In the genomic region with DNA sequence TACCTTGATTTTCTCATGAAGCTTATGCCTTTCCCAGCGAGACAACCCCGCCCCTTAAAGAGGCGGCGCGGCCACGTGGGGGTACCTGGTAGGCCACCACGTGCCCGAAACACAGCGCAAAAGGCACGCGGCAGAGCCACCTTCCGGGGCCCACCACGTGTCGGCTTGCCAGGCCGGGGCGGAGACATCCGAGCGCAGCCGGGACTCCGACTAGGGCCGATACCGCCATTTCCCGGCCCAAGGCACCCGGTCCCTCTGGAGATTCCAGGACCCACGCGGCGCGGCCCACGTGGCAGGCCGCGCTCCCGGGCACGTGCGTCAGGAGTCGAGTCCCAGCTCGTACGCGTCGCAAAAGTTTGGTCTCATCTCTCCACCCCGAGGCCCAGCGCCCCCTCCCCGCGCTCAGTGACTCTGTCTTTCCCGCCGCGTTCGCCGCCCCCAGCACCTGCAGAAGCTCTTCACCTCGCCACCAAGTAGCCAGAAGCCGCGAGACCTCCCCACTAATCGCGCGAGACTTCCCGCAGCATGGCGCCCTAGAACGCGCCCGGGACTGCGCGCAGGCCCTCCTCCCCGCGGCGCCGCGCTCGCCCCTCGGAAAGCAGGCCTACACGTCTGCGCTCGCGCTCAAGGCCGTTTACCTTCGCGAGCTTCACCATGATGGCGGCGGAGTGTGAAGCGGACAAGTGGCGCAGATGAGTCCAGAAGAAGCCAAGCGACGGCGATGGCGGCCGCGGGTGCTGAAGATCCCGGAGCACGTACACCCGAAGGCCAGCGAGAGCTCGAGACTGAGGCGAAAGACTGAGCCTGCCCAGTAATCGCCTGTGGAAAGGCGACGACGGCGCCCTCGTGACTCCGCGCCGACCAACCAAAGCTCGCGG, we compare ENCODE assay signal across 1 cellular context.
TF ChIP-seq lines count a peak whose summit lies in the region.

A gene with protein sequence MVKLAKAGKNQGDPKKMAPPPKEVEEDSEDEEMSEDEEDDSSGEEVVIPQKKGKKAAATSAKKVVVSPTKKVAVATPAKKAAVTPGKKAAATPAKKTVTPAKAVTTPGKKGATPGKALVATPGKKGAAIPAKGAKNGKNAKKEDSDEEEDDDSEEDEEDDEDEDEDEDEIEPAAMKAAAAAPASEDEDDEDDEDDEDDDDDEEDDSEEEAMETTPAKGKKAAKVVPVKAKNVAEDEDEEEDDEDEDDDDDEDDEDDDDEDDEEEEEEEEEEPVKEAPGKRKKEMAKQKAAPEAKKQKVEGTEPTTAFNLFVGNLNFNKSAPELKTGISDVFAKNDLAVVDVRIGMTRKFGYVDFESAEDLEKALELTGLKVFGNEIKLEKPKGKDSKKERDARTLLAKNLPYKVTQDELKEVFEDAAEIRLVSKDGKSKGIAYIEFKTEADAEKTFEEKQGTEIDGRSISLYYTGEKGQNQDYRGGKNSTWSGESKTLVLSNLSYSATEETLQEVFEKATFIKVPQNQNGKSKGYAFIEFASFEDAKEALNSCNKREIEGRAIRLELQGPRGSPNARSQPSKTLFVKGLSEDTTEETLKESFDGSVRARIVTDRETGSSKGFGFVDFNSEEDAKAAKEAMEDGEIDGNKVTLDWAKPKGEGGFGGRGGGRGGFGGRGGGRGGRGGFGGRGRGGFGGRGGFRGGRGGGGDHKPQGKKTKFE (minus strand): TSS at position 787 of the 878 bp plus-strand sequence. CDS start 131 bp downstream, at position 656.

TF ChIP-seq in HepG2, 621 proteins besides CTCF, POLR2A, EP300 and RAD21 (continued from another document and continues in another):
- TF ChIP-seq ZNF10 (CRISPR knock-in tag; IDR thresholded peaks at IDR 0.05; ENCODE audit: borderline replicate concordance, low read depth): no peak
- TF ChIP-seq REXO4 (CRISPR knock-in tag; IDR thresholded peaks at IDR 0.05; ENCODE audit: borderline replicate concordance): peak; percentile 68; the same call in 1 of the 2 replicates
- TF ChIP-seq, protein P1, sequence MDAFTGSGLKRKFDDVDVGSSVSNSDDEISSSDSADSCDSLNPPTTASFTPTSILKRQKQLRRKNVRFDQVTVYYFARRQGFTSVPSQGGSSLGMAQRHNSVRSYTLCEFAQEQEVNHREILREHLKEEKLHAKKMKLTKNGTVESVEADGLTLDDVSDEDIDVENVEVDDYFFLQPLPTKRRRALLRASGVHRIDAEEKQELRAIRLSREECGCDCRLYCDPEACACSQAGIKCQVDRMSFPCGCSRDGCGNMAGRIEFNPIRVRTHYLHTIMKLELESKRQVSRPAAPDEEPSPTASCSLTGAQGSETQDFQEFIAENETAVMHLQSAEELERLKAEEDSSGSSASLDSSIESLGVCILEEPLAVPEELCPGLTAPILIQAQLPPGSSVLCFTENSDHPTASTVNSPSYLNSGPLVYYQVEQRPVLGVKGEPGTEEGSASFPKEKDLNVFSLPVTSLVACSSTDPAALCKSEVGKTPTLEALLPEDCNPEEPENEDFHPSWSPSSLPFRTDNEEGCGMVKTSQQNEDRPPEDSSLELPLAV (CRISPR knock-in tag; conservative IDR thresholded peaks at IDR 0.05; ENCODE audit: low read depth): peak; percentile 15; the same call in 1 of the 2 replicates
- TF ChIP-seq, protein P2, sequence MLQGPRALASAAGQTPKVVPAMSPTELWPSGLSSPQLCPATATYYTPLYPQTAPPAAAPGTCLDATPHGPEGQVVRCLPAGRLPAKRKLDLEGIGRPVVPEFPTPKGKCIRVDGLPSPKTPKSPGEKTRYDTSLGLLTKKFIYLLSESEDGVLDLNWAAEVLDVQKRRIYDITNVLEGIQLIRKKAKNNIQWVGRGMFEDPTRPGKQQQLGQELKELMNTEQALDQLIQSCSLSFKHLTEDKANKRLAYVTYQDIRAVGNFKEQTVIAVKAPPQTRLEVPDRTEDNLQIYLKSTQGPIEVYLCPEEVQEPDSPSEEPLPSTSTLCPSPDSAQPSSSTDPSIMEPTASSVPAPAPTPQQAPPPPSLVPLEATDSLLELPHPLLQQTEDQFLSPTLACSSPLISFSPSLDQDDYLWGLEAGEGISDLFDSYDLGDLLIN (CRISPR knock-in tag; IDR thresholded peaks at IDR 0.05; ENCODE audit: borderline replicate concordance): peak; percentile 85; the same call in 1 of the 2 replicates
- TF ChIP-seq, protein P3, sequence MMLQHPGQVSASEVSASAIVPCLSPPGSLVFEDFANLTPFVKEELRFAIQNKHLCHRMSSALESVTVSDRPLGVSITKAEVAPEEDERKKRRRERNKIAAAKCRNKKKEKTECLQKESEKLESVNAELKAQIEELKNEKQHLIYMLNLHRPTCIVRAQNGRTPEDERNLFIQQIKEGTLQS (CRISPR knock-in tag; IDR thresholded peaks at IDR 0.05): peak; percentile 42; the same call in 1 of the 2 replicates
- TF ChIP-seq ZNF251 (CRISPR knock-in tag; IDR thresholded peaks at IDR 0.05): 0 out of 2 replicates have a peak, but pooled peaks have one; percentile 78
- TF ChIP-seq MAFK (conservative IDR thresholded peaks at IDR 0.05 in 1 of 2, IDR thresholded peaks at IDR 0.05 in 1 of 2; ENCODE audit: low read length in 2 of 2): no peak; a peak in 1 of 4 replicates
- TF ChIP-seq, protein P4, sequence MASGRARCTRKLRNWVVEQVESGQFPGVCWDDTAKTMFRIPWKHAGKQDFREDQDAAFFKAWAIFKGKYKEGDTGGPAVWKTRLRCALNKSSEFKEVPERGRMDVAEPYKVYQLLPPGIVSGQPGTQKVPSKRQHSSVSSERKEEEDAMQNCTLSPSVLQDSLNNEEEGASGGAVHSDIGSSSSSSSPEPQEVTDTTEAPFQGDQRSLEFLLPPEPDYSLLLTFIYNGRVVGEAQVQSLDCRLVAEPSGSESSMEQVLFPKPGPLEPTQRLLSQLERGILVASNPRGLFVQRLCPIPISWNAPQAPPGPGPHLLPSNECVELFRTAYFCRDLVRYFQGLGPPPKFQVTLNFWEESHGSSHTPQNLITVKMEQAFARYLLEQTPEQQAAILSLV (CRISPR knock-in tag; IDR thresholded peaks at IDR 0.05; ENCODE audit: borderline replicate concordance): peak; percentile 15; the same call in 1 of the 2 replicates
- peak; percentile 94 for TF ChIP-seq ARID2 (CRISPR knock-in tag; IDR thresholded peaks at IDR 0.05; ENCODE audit: borderline replicate concordance)
- TF ChIP-seq ZNF615 (CRISPR knock-in tag; IDR thresholded peaks at IDR 0.05; ENCODE audit: borderline replicate concordance): peak; percentile 97
- peak; percentile 79 for TF ChIP-seq SALL1 (CRISPR knock-in tag; IDR thresholded peaks at IDR 0.05)
- TF ChIP-seq, protein P5, sequence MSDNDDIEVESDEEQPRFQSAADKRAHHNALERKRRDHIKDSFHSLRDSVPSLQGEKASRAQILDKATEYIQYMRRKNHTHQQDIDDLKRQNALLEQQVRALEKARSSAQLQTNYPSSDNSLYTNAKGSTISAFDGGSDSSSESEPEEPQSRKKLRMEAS (IDR thresholded peaks at IDR 0.05): peak; percentile 99
- TF ChIP-seq RELA (CRISPR knock-in tag; IDR thresholded peaks at IDR 0.05): peak; percentile 87
- peak; percentile 94 for TF ChIP-seq TSC22D2 (CRISPR knock-in tag; IDR thresholded peaks at IDR 0.05; ENCODE audit: borderline replicate concordance)
- no peak for TF ChIP-seq FOSL1 (CRISPR knock-in tag; IDR thresholded peaks at IDR 0.05; ENCODE audit: borderline replicate concordance)
- TF ChIP-seq ZNF264 (CRISPR knock-in tag; IDR thresholded peaks at IDR 0.05): peak; percentile 71
- TF ChIP-seq, protein P6, sequence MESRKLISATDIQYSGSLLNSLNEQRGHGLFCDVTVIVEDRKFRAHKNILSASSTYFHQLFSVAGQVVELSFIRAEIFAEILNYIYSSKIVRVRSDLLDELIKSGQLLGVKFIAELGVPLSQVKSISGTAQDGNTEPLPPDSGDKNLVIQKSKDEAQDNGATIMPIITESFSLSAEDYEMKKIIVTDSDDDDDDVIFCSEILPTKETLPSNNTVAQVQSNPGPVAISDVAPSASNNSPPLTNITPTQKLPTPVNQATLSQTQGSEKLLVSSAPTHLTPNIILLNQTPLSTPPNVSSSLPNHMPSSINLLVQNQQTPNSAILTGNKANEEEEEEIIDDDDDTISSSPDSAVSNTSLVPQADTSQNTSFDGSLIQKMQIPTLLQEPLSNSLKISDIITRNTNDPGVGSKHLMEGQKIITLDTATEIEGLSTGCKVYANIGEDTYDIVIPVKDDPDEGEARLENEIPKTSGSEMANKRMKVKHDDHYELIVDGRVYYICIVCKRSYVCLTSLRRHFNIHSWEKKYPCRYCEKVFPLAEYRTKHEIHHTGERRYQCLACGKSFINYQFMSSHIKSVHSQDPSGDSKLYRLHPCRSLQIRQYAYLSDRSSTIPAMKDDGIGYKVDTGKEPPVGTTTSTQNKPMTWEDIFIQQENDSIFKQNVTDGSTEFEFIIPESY (CRISPR knock-in tag; IDR thresholded peaks at IDR 0.05): peak; percentile 36
- TF ChIP-seq, protein P7, sequence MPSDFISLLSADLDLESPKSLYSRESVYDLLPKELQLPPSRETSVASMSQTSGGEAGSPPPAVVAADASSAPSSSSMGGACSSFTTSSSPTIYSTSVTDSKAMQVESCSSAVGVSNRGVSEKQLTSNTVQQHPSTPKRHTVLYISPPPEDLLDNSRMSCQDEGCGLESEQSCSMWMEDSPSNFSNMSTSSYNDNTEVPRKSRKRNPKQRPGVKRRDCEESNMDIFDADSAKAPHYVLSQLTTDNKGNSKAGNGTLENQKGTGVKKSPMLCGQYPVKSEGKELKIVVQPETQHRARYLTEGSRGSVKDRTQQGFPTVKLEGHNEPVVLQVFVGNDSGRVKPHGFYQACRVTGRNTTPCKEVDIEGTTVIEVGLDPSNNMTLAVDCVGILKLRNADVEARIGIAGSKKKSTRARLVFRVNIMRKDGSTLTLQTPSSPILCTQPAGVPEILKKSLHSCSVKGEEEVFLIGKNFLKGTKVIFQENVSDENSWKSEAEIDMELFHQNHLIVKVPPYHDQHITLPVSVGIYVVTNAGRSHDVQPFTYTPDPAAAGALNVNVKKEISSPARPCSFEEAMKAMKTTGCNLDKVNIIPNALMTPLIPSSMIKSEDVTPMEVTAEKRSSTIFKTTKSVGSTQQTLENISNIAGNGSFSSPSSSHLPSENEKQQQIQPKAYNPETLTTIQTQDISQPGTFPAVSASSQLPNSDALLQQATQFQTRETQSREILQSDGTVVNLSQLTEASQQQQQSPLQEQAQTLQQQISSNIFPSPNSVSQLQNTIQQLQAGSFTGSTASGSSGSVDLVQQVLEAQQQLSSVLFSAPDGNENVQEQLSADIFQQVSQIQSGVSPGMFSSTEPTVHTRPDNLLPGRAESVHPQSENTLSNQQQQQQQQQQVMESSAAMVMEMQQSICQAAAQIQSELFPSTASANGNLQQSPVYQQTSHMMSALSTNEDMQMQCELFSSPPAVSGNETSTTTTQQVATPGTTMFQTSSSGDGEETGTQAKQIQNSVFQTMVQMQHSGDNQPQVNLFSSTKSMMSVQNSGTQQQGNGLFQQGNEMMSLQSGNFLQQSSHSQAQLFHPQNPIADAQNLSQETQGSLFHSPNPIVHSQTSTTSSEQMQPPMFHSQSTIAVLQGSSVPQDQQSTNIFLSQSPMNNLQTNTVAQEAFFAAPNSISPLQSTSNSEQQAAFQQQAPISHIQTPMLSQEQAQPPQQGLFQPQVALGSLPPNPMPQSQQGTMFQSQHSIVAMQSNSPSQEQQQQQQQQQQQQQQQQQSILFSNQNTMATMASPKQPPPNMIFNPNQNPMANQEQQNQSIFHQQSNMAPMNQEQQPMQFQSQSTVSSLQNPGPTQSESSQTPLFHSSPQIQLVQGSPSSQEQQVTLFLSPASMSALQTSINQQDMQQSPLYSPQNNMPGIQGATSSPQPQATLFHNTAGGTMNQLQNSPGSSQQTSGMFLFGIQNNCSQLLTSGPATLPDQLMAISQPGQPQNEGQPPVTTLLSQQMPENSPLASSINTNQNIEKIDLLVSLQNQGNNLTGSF (CRISPR knock-in tag; IDR thresholded peaks at IDR 0.05): peak; percentile 86
- peak; percentile 67 for TF ChIP-seq TEAD3 (CRISPR knock-in tag; optimal IDR thresholded peaks at IDR 0.05; ENCODE audit: borderline replicate concordance)
- peak; percentile 52; the same call in 1 of the 2 replicates for TF ChIP-seq ZNF431 (CRISPR knock-in tag; IDR thresholded peaks at IDR 0.05; ENCODE audit: borderline replicate concordance, low read depth)
- TF ChIP-seq GPN1 (CRISPR knock-in tag; IDR thresholded peaks at IDR 0.05; ENCODE audit: borderline replicate concordance): peak; percentile 88; the same call in 1 of the 2 replicates
- TF ChIP-seq AGO1 (IDR thresholded peaks at IDR 0.05; ENCODE audit: low read depth, low read length, poor library complexity, severe bottlenecking): peak; percentile 22
- no peak; the same call in none of the 2 replicates for TF ChIP-seq MAZ (IDR thresholded peaks at IDR 0.05; ENCODE audit: borderline replicate concordance, low read depth, low read length)
- peak; percentile 65 for TF ChIP-seq MAZ (CRISPR knock-in tag; IDR thresholded peaks at IDR 0.05; ENCODE audit: low read depth)
- TF ChIP-seq, protein P8, sequence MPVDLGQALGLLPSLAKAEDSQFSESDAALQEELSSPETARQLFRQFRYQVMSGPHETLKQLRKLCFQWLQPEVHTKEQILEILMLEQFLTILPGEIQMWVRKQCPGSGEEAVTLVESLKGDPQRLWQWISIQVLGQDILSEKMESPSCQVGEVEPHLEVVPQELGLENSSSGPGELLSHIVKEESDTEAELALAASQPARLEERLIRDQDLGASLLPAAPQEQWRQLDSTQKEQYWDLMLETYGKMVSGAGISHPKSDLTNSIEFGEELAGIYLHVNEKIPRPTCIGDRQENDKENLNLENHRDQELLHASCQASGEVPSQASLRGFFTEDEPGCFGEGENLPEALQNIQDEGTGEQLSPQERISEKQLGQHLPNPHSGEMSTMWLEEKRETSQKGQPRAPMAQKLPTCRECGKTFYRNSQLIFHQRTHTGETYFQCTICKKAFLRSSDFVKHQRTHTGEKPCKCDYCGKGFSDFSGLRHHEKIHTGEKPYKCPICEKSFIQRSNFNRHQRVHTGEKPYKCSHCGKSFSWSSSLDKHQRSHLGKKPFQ (CRISPR knock-in tag; IDR thresholded peaks at IDR 0.05; ENCODE audit: insufficient replicate concordance): peak; percentile 96
- peak; percentile 70 for TF ChIP-seq ZNF777 (CRISPR knock-in tag; IDR thresholded peaks at IDR 0.05)
- TF ChIP-seq RBAK (CRISPR knock-in tag; IDR thresholded peaks at IDR 0.05): no peak; the same call in 1 of the 2 replicates
- no peak for TF ChIP-seq SOX6 (IDR thresholded peaks at IDR 0.05)
- peak; percentile 69 for TF ChIP-seq SOX6 (CRISPR knock-in tag; IDR thresholded peaks at IDR 0.05)
- TF ChIP-seq GTF2F1 (IDR thresholded peaks at IDR 0.05; ENCODE audit: low read length): peak; percentile 79; the same call in 1 of the 2 replicates
- TF ChIP-seq, protein P9, sequence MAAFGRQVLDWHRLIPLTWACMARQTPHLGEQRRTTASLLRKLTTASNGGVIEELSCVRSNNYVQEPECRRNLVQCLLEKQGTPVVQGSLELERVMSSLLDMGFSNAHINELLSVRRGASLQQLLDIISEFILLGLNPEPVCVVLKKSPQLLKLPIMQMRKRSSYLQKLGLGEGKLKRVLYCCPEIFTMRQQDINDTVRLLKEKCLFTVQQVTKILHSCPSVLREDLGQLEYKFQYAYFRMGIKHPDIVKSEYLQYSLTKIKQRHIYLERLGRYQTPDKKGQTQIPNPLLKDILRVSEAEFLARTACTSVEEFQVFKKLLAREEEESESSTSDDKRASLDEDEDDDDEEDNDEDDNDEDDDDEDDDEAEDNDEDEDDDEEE (CRISPR knock-in tag; IDR thresholded peaks at IDR 0.05): peak; percentile 84
- TF ChIP-seq PITX1 (CRISPR knock-in tag; IDR thresholded peaks at IDR 0.05): peak; percentile 84
- TF ChIP-seq CBX1 (IDR thresholded peaks at IDR 0.05; ENCODE audit: low read depth): peak; percentile 93
- peak; percentile 74; the same call in 1 of the 2 replicates for TF ChIP-seq ZNF451 (CRISPR knock-in tag; IDR thresholded peaks at IDR 0.05)
- TF ChIP-seq ZNF549 (CRISPR knock-in tag; IDR thresholded peaks at IDR 0.05): no peak
- peak; percentile 20 for TF ChIP-seq ZNF121 (CRISPR knock-in tag; IDR thresholded peaks at IDR 0.05)
